1 cellular context compared by ENCODE assay signal in genomic region chr6:131894735-131895424, GRCh38.
TF ChIP-seq lines count a peak whose summit lies in the region.

No MANE protein-coding gene starts in this region.

TF ChIP-seq in liver, 16 proteins besides CTCF, POLR2A, EP300 and RAD21 (continued from another document):
- peak; percentile 70 for TF ChIP-seq ZBTB33 (IDR thresholded peaks at IDR 0.05)
- TF ChIP-seq RXRA (IDR thresholded peaks at IDR 0.05): peak; percentile 88 to 93
- no peak for TF ChIP-seq NR2F2 (IDR thresholded peaks at IDR 0.05)
- TF ChIP-seq FOXA2 (IDR thresholded peaks at IDR 0.05): peak; percentile 94
- TF ChIP-seq GABPA (IDR thresholded peaks at IDR 0.05 in 1 of 2, conservative IDR thresholded peaks at IDR 0.05 in 1 of 2): no peak
- TF ChIP-seq HNF4G (IDR thresholded peaks at IDR 0.05): peak; percentile 81
- TF ChIP-seq SP1 (IDR thresholded peaks at IDR 0.05): peak; percentile 98
- TF ChIP-seq EGR1 (IDR thresholded peaks at IDR 0.05; ENCODE audit: low read depth in 2 of 2): peak in 1 of 2 donors; percentile 38
- TF ChIP-seq, protein P1, sequence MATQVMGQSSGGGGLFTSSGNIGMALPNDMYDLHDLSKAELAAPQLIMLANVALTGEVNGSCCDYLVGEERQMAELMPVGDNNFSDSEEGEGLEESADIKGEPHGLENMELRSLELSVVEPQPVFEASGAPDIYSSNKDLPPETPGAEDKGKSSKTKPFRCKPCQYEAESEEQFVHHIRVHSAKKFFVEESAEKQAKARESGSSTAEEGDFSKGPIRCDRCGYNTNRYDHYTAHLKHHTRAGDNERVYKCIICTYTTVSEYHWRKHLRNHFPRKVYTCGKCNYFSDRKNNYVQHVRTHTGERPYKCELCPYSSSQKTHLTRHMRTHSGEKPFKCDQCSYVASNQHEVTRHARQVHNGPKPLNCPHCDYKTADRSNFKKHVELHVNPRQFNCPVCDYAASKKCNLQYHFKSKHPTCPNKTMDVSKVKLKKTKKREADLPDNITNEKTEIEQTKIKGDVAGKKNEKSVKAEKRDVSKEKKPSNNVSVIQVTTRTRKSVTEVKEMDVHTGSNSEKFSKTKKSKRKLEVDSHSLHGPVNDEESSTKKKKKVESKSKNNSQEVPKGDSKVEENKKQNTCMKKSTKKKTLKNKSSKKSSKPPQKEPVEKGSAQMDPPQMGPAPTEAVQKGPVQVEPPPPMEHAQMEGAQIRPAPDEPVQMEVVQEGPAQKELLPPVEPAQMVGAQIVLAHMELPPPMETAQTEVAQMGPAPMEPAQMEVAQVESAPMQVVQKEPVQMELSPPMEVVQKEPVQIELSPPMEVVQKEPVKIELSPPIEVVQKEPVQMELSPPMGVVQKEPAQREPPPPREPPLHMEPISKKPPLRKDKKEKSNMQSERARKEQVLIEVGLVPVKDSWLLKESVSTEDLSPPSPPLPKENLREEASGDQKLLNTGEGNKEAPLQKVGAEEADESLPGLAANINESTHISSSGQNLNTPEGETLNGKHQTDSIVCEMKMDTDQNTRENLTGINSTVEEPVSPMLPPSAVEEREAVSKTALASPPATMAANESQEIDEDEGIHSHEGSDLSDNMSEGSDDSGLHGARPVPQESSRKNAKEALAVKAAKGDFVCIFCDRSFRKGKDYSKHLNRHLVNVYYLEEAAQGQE (IDR thresholded peaks at IDR 0.05): peak; percentile 81
- peak; percentile 91 to 93 for TF ChIP-seq HNF4A (conservative IDR thresholded peaks at IDR 0.05)
